ENCODE assay signal across 7 cellular contexts in the genomic region with DNA sequence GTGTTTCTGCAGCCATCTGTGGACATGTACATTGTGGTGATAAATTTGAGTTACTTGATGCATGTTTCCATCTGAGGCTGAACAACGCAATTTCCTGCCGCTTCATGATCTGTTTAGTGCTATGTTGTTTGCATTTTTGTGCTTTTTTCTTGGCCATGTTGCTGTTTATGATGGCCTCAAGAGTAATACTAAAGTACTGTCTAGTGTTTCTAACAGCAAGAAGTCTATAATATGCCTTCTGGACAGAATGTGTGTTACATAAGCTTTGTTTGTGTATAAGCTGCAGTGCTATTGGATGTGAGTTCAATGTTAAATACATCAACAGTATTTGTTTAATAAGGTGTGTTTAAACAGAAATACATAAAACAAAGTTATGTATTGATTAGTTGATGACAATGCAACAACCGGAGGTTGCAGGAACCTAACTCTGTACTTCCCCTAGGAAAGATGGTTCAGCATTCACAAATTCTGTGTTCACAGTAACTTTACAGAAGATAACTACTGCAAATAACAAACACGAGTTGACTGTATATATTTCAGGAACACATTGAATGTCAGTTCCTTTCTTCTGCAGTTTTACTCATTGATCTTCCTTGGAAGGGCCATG.
"Had no signal": no experiment of that assay in that cellular context is flagged by ENCODE, and none has a peak within 500 bp of the region (broad histone marks: within the 10 kb centered on the region; RNA-seq: fewer than 3 reads in every experiment).

No MANE protein-coding gene starts in this region.

- H3K27ac ChIP-seq: GM23248 had no signal

- H2AFZ ChIP-seq: GM23248 had no signal

- H3K4me1 ChIP-seq: HAP-1 had no signal

- H3K9ac ChIP-seq: GM23248 had no signal

- H3K36me3 ChIP-seq: HAP-1 had no signal

- ATAC-seq: HCT116, K562 had no signal

- DNase-seq: GM23248, GOT3, HFFc6, KG1 had no signal

- H3K4me3 ChIP-seq: GM23248, HAP-1, K562 had no signal

- H3K9me3 ChIP-seq: HAP-1 had no signal
